21 cellular contexts compared by ENCODE assay signal in genomic region chr5:82408033-82408432, GRCh38.
DNase-seq lines count a peak whose midpoint lies in the region; ATAC-seq, FAIRE-seq and TF ChIP-seq lines count a peak whose summit lies in the region.
"Had no signal": no experiment of that assay in that cellular context is flagged by ENCODE, and none has a peak within 500 bp of the region (broad histone marks: within the 10 kb centered on the region; RNA-seq: fewer than 3 reads in every experiment).

No MANE protein-coding gene starts in this region.

- 4% methylated on average over 3 of the region's 3 CpGs for WGBS in HepG2 (ENCODE audit: low lambda C conversion rate)
- WGBS in right lobe of liver (ENCODE audit: insufficient coverage, low coverage, low lambda C conversion rate, missing lambda C conversion rate), result 77% methylated on average over 3 of the region's 3 CpGs

- H3K36me3 ChIP-seq in HepG2 (replicated peaks in 1 of 2; ENCODE audit: control insufficient read depth in 1 of 2, insufficient read depth in 2 of 2, low read length in 2 of 2), result no peaks in the 10 kb centered on the region
- H3K36me3 ChIP-seq in right lobe of liver, result no peaks in the 10 kb centered on the region
- H3K36me3 ChIP-seq in PC-3 (ENCODE audit: low read depth, low read length), result peaks cover 6% of the 10 kb centered on the region; the same call in 1 of the 2 replicates
- no peaks in the 10 kb centered on the region for H3K36me3 ChIP-seq in left lung
- H3K36me3 ChIP-seq in GM23338 (ENCODE audit: insufficient read depth), result no peaks in the 10 kb centered on the region; the same call in 1 of the 2 replicates

- H3K9me3 Mint-ChIP-seq in GM23338, result peaks cover 10% of the 10 kb centered on the region

- H3K4me2 ChIP-seq in HepG2 (ENCODE audit: low read depth, low read length) (peak overlapping the region; percentile 14; the same call in 1 of the 2 replicates), PC-3 (ENCODE audit: low read length) (no peak overlapping the region), GM23338 (no peak overlapping the region)

- peaks cover 15% of the 10 kb centered on the region for H3K4me1 Mint-ChIP-seq in GM23338
- H3K4me1 Mint-ChIP-seq: B cell, IgD-negative memory B cell had no signal

- peak; percentile 54 for FAIRE-seq in HepG2 (lab: Jason Lieb, UNC)
- FAIRE-seq: A204.1, GM12891, HTR-8/SVneo had no signal

- H3K36me3 Mint-ChIP-seq in GM23338 (ENCODE audit: low read depth), result peaks cover 6% of the 10 kb centered on the region; the same call in 2 of the 3 replicates
- H3K36me3 Mint-ChIP-seq: IgD-negative memory B cell had no signal

- TF ChIP-seq POLR2A in HepG2 (IDR thresholded peaks at IDR 0.05; ENCODE audit: insufficient read depth in 1 of 2, low read depth in 2 of 2, low read length in 2 of 2) (no peak), right lobe of liver (IDR thresholded peaks at IDR 0.05) (no peak)

- peaks cover 2% of the 10 kb centered on the region for H3K27me3 Mint-ChIP-seq in GM23338 (ENCODE audit: insufficient read depth, low read depth, poor library complexity)
- H3K27me3 Mint-ChIP-seq: B cell, IgD-negative memory B cell had no signal

- TF ChIP-seq CTCF in HepG2 (CRISPR knock-in tag; IDR thresholded peaks at IDR 0.05) (no peak), right lobe of liver (IDR thresholded peaks at IDR 0.05) (no peak), PC-3 (conservative IDR thresholded peaks at IDR 0.05; ENCODE audit: low read depth, low read length) (no peak), left lung (IDR thresholded peaks at IDR 0.05) (no peak), GM23338 (conservative IDR thresholded peaks at IDR 0.05; ENCODE audit: low read depth in 2 of 2) (no peak), dorsolateral prefrontal cortex (IDR thresholded peaks at IDR 0.05 in 54 of 56, conservative IDR thresholded peaks at IDR 0.05 in 2 of 56; ENCODE audit: low read depth in 1 of 56, partially characterized antibody in 56 of 56) (no peak)

- TF ChIP-seq EP300 in HepG2 (IDR thresholded peaks at IDR 0.05; ENCODE audit: low read depth in 2 of 2, low read length in 2 of 2) (peak in 1 of 2 experiments; percentile 43; a peak in 1 of 4 replicates), HepG2 (CRISPR knock-in tag; IDR thresholded peaks at IDR 0.05; ENCODE audit: borderline replicate concordance) (no peak)

- POLR2A ChIA-PET in HepG2 (lab: Yijun Ruan, JAX), result interaction anchor here (1.5 kb wide), 1 partner anchor 21 kb away, joined by 10 read pairs; no protein-coding TSS in a partner anchor
- POLR2A ChIA-PET in PC-3 (lab: Charles Lee; ENCODE audit: unreplicated experiment), result interaction anchor here (0.5 kb wide), 1 partner anchor 476 kb away, joined by 3 read pairs; no protein-coding TSS in a partner anchor

- H3K9me3 ChIP-seq in HepG2 (ENCODE audit: low read length), result peaks cover 22% of the 10 kb centered on the region
- peaks cover 0 to 7% (median 0%) of the 10 kb centered on the region in 4 donors for H3K9me3 ChIP-seq in right lobe of liver
- peaks cover 6% of the 10 kb centered on the region; the same call in 1 of the 2 replicates for H3K9me3 ChIP-seq in PC-3 (ENCODE audit: low read length)
- peaks cover 0 to 17% of the 10 kb centered on the region in 2 donors for H3K9me3 ChIP-seq in left lung

- H3K27me3 ChIP-seq in HepG2 (ENCODE audit: control insufficient read depth in 1 of 2, insufficient read depth in 2 of 2, low read length in 2 of 2), result no peaks in the 10 kb centered on the region
- H3K27me3 ChIP-seq in right lobe of liver, result no peaks in the 10 kb centered on the region
- no peaks in the 10 kb centered on the region for H3K27me3 ChIP-seq in PC-3 (ENCODE audit: low read length)
- H3K27me3 ChIP-seq in left lung, result no peaks in the 10 kb centered on the region
- no peaks in the 10 kb centered on the region for H3K27me3 ChIP-seq in GM23338 (ENCODE audit: insufficient read depth)
- no peaks in the 10 kb centered on the region for H3K27me3 ChIP-seq in dorsolateral prefrontal cortex

- H3K4me3 ChIP-seq in HepG2 (replicated peaks in 1 of 3; ENCODE audit: insufficient read depth in 1 of 3, low read depth in 2 of 3, low read length in 3 of 3) (no peak overlapping the region), right lobe of liver (no peak overlapping the region), PC-3 (ENCODE audit: low read length) (no peak overlapping the region), left lung (no peak overlapping the region), GM23338 (no peak overlapping the region), dorsolateral prefrontal cortex (no peak overlapping the region)

- DNase-seq in HepG2 (ENCODE audit: low spot score) (peak; percentile 44), right lobe of liver (no peak), PC-3 (no peak), left lung (no peak), KBM-7 (no peak), NK-92 (lab: John Stamatoyannopoulos, UW; ENCODE audit: unreplicated experiment) (no peak), GM23338 (ENCODE audit: low spot score) (no peak), dorsolateral prefrontal cortex (no peak)
- DNase-seq: GOT3, Kasumi-1, NCI-H2107, NCI-H226, NCI-H524 treated with DMSO at 0.1 percent for 48 hours, NCI-H82, Right ventricle myocardium superior had no signal

- no peak overlapping the region for H3K27ac ChIP-seq in HepG2 (ENCODE audit: extremely low read length, insufficient read depth, low read length)
- H3K27ac ChIP-seq in right lobe of liver, result no peak overlapping the region
- H3K27ac ChIP-seq in PC-3 (ENCODE audit: low read length), result peak overlapping the region; percentile 98; the same call in 1 of the 2 replicates
- H3K27ac ChIP-seq in left lung, result peak overlapping the region; percentile 50 to 51
- no peak overlapping the region for H3K27ac ChIP-seq in GM23338 (ENCODE audit: low read depth)
- no peak overlapping the region for H3K27ac ChIP-seq in dorsolateral prefrontal cortex

- ATAC-seq in HepG2 (peak; percentile 50; the same call in 2 of the 3 replicates), right lobe of liver (no peak), PC-3 (no peak), left lung (peak; percentile 75), GM23338 (no peak)
- ATAC-seq: HCT116 had no signal

- no peak overlapping the region for H3K4me3 Mint-ChIP-seq in GM23338
- H3K4me3 Mint-ChIP-seq: B cell, IgD-negative memory B cell had no signal

- H3K4me1 ChIP-seq in HepG2 (ENCODE audit: insufficient read depth, low read length) (peaks cover 37% of the 10 kb centered on the region), right lobe of liver (no peaks in the 10 kb centered on the region), PC-3 (ENCODE audit: insufficient read depth, low read length) (peaks cover 28% of the 10 kb centered on the region), left lung (peaks cover 0 to 4% of the 10 kb centered on the region in 2 donors), GM23338 (ENCODE audit: insufficient read depth) (peaks cover 37% of the 10 kb centered on the region)

- H3K79me2 ChIP-seq in HepG2 (ENCODE audit: insufficient read depth, low read length) (no peaks in the 10 kb centered on the region), PC-3 (ENCODE audit: low read length) (no peaks in the 10 kb centered on the region), GM23338 (replicated peaks; ENCODE audit: insufficient read depth) (no peaks in the 10 kb centered on the region)

- H3K9me2 ChIP-seq in PC-3 (replicated peaks; ENCODE audit: low read length) (no peaks in the 10 kb centered on the region), GM23338 (ENCODE audit: insufficient read depth) (no peaks in the 10 kb centered on the region)

- intact Hi-C loops in HepG2 (cut with micrococcal nuclease; ENCODE audit: unreplicated experiment) (no loop called here), right lobe of liver (cut with DNase I) (no loop called here), PC-3 (cut with micrococcal nuclease) (loop anchor here (5.0 kb wide), 1 partner anchor 224 kb away; no protein-coding TSS in a partner anchor), left lung (cut with DNase I) (no loop called here), dorsolateral prefrontal cortex (cut with DNase I) (no loop called here)

- BruUV-seq in HepG2 (replicated peaks; lab: Mats Ljungman, UMichigan) (no TSS peak), PC-3 (replicated peaks; lab: Mats Ljungman, UMichigan) (no TSS peak)

- no peaks in the 10 kb centered on the region for H4K20me1 ChIP-seq in HepG2 (ENCODE audit: insufficient read depth, low read length)
- no peaks in the 10 kb centered on the region for H4K20me1 ChIP-seq in PC-3 (ENCODE audit: low read length)
- H4K20me1 ChIP-seq in GM23338 (replicated peaks; ENCODE audit: insufficient read depth), result no peaks in the 10 kb centered on the region

- H3K9ac ChIP-seq in HepG2 (ENCODE audit: insufficient read depth, low read depth, low read length), result 0 out of 2 replicates have a peak overlapping the region, but pooled peaks have one; percentile 25
- no peak overlapping the region for H3K9ac ChIP-seq in PC-3 (ENCODE audit: low read length)

- in situ Hi-C loops in HepG2 (cut with HindIII; ENCODE audit: extremely low pct_ligation_motif_present, low pct_unique_long_range_greater_than_20kb) (no loop called here), KBM-7 (cut with MboI; ENCODE audit: low pct_unique_long_range_greater_than_20kb, low sequenced_read_pairs) (no loop called here)

- H3K27ac Mint-ChIP-seq in GM23338, result no peak overlapping the region
- H3K27ac Mint-ChIP-seq: B cell, IgD-negative memory B cell had no signal

- no peak overlapping the region for H2AFZ ChIP-seq in HepG2 (ENCODE audit: low read length)
- H2AFZ ChIP-seq in PC-3 (ENCODE audit: low read length), result no peak overlapping the region
- H2AFZ ChIP-seq in GM23338, result no peak overlapping the region

- H3F3A ChIP-seq in PC-3 (ENCODE audit: low read length, unreplicated experiment) (no peaks in the 10 kb centered on the region), GM23338 (replicated peaks; ENCODE audit: low read depth) (no peaks in the 10 kb centered on the region)

- TF ChIP-seq RAD21 in HepG2 (CRISPR knock-in tag; IDR thresholded peaks at IDR 0.05), result no peak

- CTCF ChIA-PET in HepG2 (lab: Yijun Ruan, JAX; ENCODE audit: low intra/inter-chr PET ratio, low total read pairs), result no interaction called here
- CTCF ChIA-PET in PC-3 (lab: Charles Lee), result no interaction called here

TF ChIP-seq in HepG2, 621 proteins besides CTCF, POLR2A, EP300 and RAD21 (continues in another document):
- TF ChIP-seq RFX3 (CRISPR knock-in tag; IDR thresholded peaks at IDR 0.05) (no peak), ZNF180 (CRISPR knock-in tag; IDR thresholded peaks at IDR 0.05; ENCODE audit: borderline replicate concordance, low read depth) (no peak), KDM5A (IDR thresholded peaks at IDR 0.05; ENCODE audit: borderline replicate concordance, low read length) (no peak), KLF16 (CRISPR knock-in tag; IDR thresholded peaks at IDR 0.05) (no peak), PITX1 (CRISPR knock-in tag; IDR thresholded peaks at IDR 0.05) (peak; percentile 34; the same call in 1 of the 2 replicates)

TF ChIP-seq in GM23338, 12 proteins besides CTCF, POLR2A, EP300 and RAD21 (continues in another document):
- TF ChIP-seq CREB1 (CRISPR knock-in tag; IDR thresholded peaks at IDR 0.05; ENCODE audit: low read depth), result no peak

Comparison
In these comparisons a context has a peak if more than half of its experiments do, and no peak if none do; other contexts are left out.
1. ATAC-seq: peak in HepG2 (single experiment) and left lung (single experiment); none in right lobe of liver (0 of 4), PC-3 (single experiment) and GM23338 (single experiment).
2. H3K27ac ChIP-seq: peak in PC-3 (single experiment) and left lung (2 of 2); none in HepG2 (single experiment), right lobe of liver (0 of 3), GM23338 (single experiment) and dorsolateral prefrontal cortex (0 of 59).